22 cellular contexts compared by ENCODE assay signal in genomic region chr6:62707914-62708313, GRCh38.
"Had no signal": no experiment of that assay in that cellular context is flagged by ENCODE, and none has a peak within 500 bp of the region (broad histone marks: within the 10 kb centered on the region; RNA-seq: fewer than 3 reads in every experiment).

No MANE protein-coding gene starts in this region.

- H3K27ac Mint-ChIP-seq: dendritic cell treated with granulocyte-macrophage colony-stimulating factor and Interleukin-4, amounts not matched to agents 40 ng/mL and 50 ng/mL, for 4 days; effector memory CD8-positive, alpha-beta T cell; endodermal cell had no signal

- H3K4me1 Mint-ChIP-seq: endodermal cell had no signal

- H3K4me3 Mint-ChIP-seq: dendritic cell treated with granulocyte-macrophage colony-stimulating factor and Interleukin-4, amounts not matched to agents 40 ng/mL and 50 ng/mL, for 4 days; effector memory CD8-positive, alpha-beta T cell; endodermal cell had no signal

- H3K27ac ChIP-seq: colonic mucosa, dorsolateral prefrontal cortex, epithelial cell of prostate, esophagus muscularis mucosa, esophagus squamous epithelium, foreskin keratinocyte, gastrocnemius medialis, gastroesophageal sphincter, heart left ventricle, heart right ventricle had no signal

- H3K4me3 ChIP-seq: colonic mucosa, dorsolateral prefrontal cortex, esophagus muscularis mucosa, esophagus squamous epithelium, gastrocnemius medialis, gastroesophageal sphincter, heart left ventricle, heart right ventricle had no signal

- H3K9me3 Mint-ChIP-seq: endodermal cell had no signal

- DNase-seq: colonic mucosa; cortex of kidney; dermis blood vessel endothelial cell; dorsolateral prefrontal cortex; effector CD4-positive, alpha-beta T cell; effector CD8-positive, alpha-beta T cell; effector memory CD4-positive, alpha-beta T cell; effector memory CD8-positive, alpha-beta T cell; erythroblast; esophagus squamous epithelium; foreskin fibroblast; foreskin keratinocyte; foreskin melanocyte; gastrocnemius medialis; head of caudate nucleus; heart left ventricle; heart right ventricle had no signal

- H3K27me3 Mint-ChIP-seq: dendritic cell treated with granulocyte-macrophage colony-stimulating factor and Interleukin-4, amounts not matched to agents 40 ng/mL and 50 ng/mL, for 4 days; effector memory CD8-positive, alpha-beta T cell had no signal
